ENCODE assay signal across 8 cellular contexts in genomic region chr20:50478162-50479036, GRCh38. TPM values are rescaled to one million over a fixed set of nuclear protein-coding genes. Genes with fewer than 3 reads are reported as not detected.
DNase-seq lines count a peak whose midpoint lies in the region; ATAC-seq and TF ChIP-seq lines count a peak whose summit lies in the region.

No MANE protein-coding gene starts in this region.

- no peaks in the 10 kb centered on the region for H3K9me2 ChIP-seq in PC-9 (ENCODE audit: insufficient read depth)

- no peaks in the 10 kb centered on the region for H3K36me3 ChIP-seq in PC-9 (ENCODE audit: low read depth)
- no peaks in the 10 kb centered on the region for H3K36me3 ChIP-seq in psoas muscle (ENCODE audit: insufficient read depth in 1 of 2, low read depth in 1 of 2)
- no peaks in the 10 kb centered on the region for H3K36me3 ChIP-seq in vagina

- H3K4me1 ChIP-seq in PC-9 (replicated peaks; ENCODE audit: insufficient read depth) (peaks cover 8% of the 10 kb centered on the region), psoas muscle (peaks cover 8% of the 10 kb centered on the region), vagina (peaks cover 14% of the 10 kb centered on the region)

- H3K4me1 Mint-ChIP-seq in activated T-cell treated with anti-CD3 and anti-CD28 coated beads, Interleukin-2, amount 50 U/mL, for 24 hours (ENCODE audit: low read depth), result peaks cover 34% of the 10 kb centered on the region

- H3K36me3 Mint-ChIP-seq in activated T-cell treated with anti-CD3 and anti-CD28 coated beads, Interleukin-2, amount 50 U/mL, for 24 hours (ENCODE audit: low read depth), result no peaks in the 10 kb centered on the region

- no peak overlapping the region for H2AFZ ChIP-seq in PC-9

- peaks cover 5% of the 10 kb centered on the region; the same call in 1 of the 2 replicates for H3F3A ChIP-seq in PC-9 (ENCODE audit: insufficient read depth, low read depth)

- WGBS in psoas muscle, 3 donors, result 55 to 61% (median 56%) methylated on average over 22 of the region's 22 CpGs

- H3K27ac Mint-ChIP-seq in activated T-cell treated with anti-CD3 and anti-CD28 coated beads, Interleukin-2, amount 50 U/mL, for 24 hours, result peak overlapping the region; percentile 18

- H3K9me3 ChIP-seq in PC-9 (ENCODE audit: insufficient read depth, low read depth), result no peaks in the 10 kb centered on the region
- H3K9me3 ChIP-seq in psoas muscle, result no peaks in the 10 kb centered on the region
- no peaks in the 10 kb centered on the region for H3K9me3 ChIP-seq in vagina

- H3K27me3 Mint-ChIP-seq in activated T-cell treated with anti-CD3 and anti-CD28 coated beads, Interleukin-2, amount 50 U/mL, for 24 hours, result peaks cover under 1% of the 10 kb centered on the region

- POLR2A ChIA-PET in PC-9 (lab: Charles Lee; ENCODE audit: unreplicated experiment), result no interaction called here

- H3K4me3 Mint-ChIP-seq in activated T-cell treated with anti-CD3 and anti-CD28 coated beads, Interleukin-2, amount 50 U/mL, for 24 hours, result no peak overlapping the region

- ATAC-seq in HG03066 (IDR thresholded peaks at IDR 0.05; ENCODE audit: low read depth, unreplicated experiment) (peak; percentile 72), psoas muscle (peak; percentile 61 to 79 (median 72))

- CTCF ChIA-PET in PC-9 (lab: Charles Lee), result no interaction called here

- H4K20me1 ChIP-seq in PC-9 (ENCODE audit: insufficient read depth), result no peaks in the 10 kb centered on the region

- DNase-seq in DMS153 (lab: John Stamatoyannopoulos, UW) (peak; percentile 33), DMS153 treated with DMSO at 0.1 percent for 48 hours (lab: John Stamatoyannopoulos, UW; ENCODE audit: unreplicated experiment) (no peak), PC-9 (no peak), foreskin melanocyte (peak; percentile 70), psoas muscle (peak; percentile 61 to 80), vagina (ENCODE audit: extremely low spot score in 2 of 2) (no peak)
- DNase-seq in activated T-cell treated with anti-CD3 and anti-CD28 coated beads, Interleukin-2, amount 50 U/mL, for 24 hours, result peak; percentile 81

- TF ChIP-seq POLR2A in vagina (IDR thresholded peaks at IDR 0.05), result no peak

- H3K27ac ChIP-seq in PC-9 (no peak overlapping the region), psoas muscle (no peak overlapping the region), vagina (no peak overlapping the region)

- TF ChIP-seq CTCF in PC-9 (conservative IDR thresholded peaks at IDR 0.05), result peak; percentile 39; the same call in 1 of the 2 replicates
- TF ChIP-seq CTCF in psoas muscle (IDR thresholded peaks at IDR 0.05), result peak; percentile 25
- peak in 1 of 3 experiments; percentile 66 for TF ChIP-seq CTCF in vagina (IDR thresholded peaks at IDR 0.05)

- BruUV-seq in PC-9 (replicated peaks; lab: Mats Ljungman, UMichigan), result no TSS peak

- no peaks in the 10 kb centered on the region for H3K79me2 ChIP-seq in PC-9 (ENCODE audit: low read depth)

- H3K27me3 ChIP-seq in PC-9 (ENCODE audit: insufficient read depth, low read depth) (no peaks in the 10 kb centered on the region), psoas muscle (ENCODE audit: insufficient read depth in 3 of 3, low read length in 2 of 3) (no peaks in the 10 kb centered on the region), vagina (no peaks in the 10 kb centered on the region)

- intact Hi-C loops in PC-9 (cut with micrococcal nuclease; ENCODE audit: unreplicated experiment) (no loop called here), psoas muscle (cut with DNase I) (no loop called here), vagina (cut with DNase I) (no loop called here)

- H3K9me3 Mint-ChIP-seq in activated T-cell treated with anti-CD3 and anti-CD28 coated beads, Interleukin-2, amount 50 U/mL, for 24 hours, result no peaks in the 10 kb centered on the region

- H3K4me3 ChIP-seq in PC-9 (no peak overlapping the region), psoas muscle (no peak overlapping the region), vagina (no peak overlapping the region)

- H3K4me2 ChIP-seq in PC-9, result no peak overlapping the region

RNA-seq across cellular contexts. Expression of gene PTPN1, which starts 31.8 kb away (rescaled TPM):
- 46.3 and 59.8 TPM in 2 replicates for total RNA-seq in PC-9 (2021)
- 100 to 1,000 TPM in 1 of 4 donors, 10 to 100 TPM in 3; 29.7 to 112 (median 56.3) TPM for total RNA-seq in psoas muscle
- 100 to 1,000 TPM in 1 of 3 donors, 10 to 100 TPM in 2; 28.7 to 107 (median 46.1) TPM for polyA plus RNA-seq in psoas muscle
- 25.3 TPM for total RNA-seq in vagina

Comparison
In these comparisons a context has a peak if more than half of its experiments do, and no peak if none do; other contexts are left out.
1. DNase-seq: peak in DMS153 (single experiment), activated T-cell treated with anti-CD3 and anti-CD28 coated beads, Interleukin-2, amount 50 U/mL, for 24 hours (single experiment), foreskin melanocyte (single experiment) and psoas muscle (2 of 2); none in DMS153 treated with DMSO at 0.1 percent for 48 hours (single experiment), PC-9 (0 of 2) and vagina (0 of 2).